In genomic region chr15:28123408-28124023, GRCh38 we compare ENCODE assay signal across 8 cellular contexts. TPM values are rescaled to one million over a fixed set of nuclear protein-coding genes. Genes with fewer than 3 reads are reported as not detected.
DNase-seq lines count a peak whose midpoint lies in the region; ATAC-seq, FAIRE-seq and TF ChIP-seq lines count a peak whose summit lies in the region.

No MANE protein-coding gene starts in this region.

- no peaks in the 10 kb centered on the region for H3K27me3 Mint-ChIP-seq in activated naive CD4-positive, alpha-beta T cell treated with anti-CD3 and anti-CD28 coated beads, Interleukin-2, amount 10 ng/mL, durations not matched to agents 7 days and 5 days

- TF ChIP-seq POLR2A in GM12891 (IDR thresholded peaks at IDR 0.05; ENCODE audit: low read depth, low read length): no peak

- no peak overlapping the region for H3K4me3 Mint-ChIP-seq in activated naive CD4-positive, alpha-beta T cell treated with anti-CD3 and anti-CD28 coated beads, Interleukin-2, amount 10 ng/mL, durations not matched to agents 7 days and 5 days

- H2AFZ ChIP-seq in PC-3 (ENCODE audit: low read length) (no peak overlapping the region), osteoblast (ENCODE audit: low read length) (no peak overlapping the region)

- H3K36me3 ChIP-seq in PC-3 (ENCODE audit: low read depth, low read length) (peaks cover 26% of the 10 kb centered on the region; the same call in 1 of the 2 replicates), osteoblast (ENCODE audit: insufficient read depth, low read length) (peaks cover 61% of the 10 kb centered on the region)

- no peak overlapping the region for H3K27ac Mint-ChIP-seq in activated naive CD4-positive, alpha-beta T cell treated with anti-CD3 and anti-CD28 coated beads, Interleukin-2, amount 10 ng/mL, durations not matched to agents 7 days and 5 days

- H3K9me3 ChIP-seq in PC-3 (ENCODE audit: low read length) (no peaks in the 10 kb centered on the region), osteoblast (ENCODE audit: low read depth, low read length) (no peaks in the 10 kb centered on the region)

- peak; percentile 57 for DNase-seq in 8988T
- peak; percentile 64 for DNase-seq in GM12891 (ENCODE audit: insufficient read length, low spot score)
- DNase-seq in HuH-7 (ENCODE audit: low spot score): peak; percentile 82
- peak; percentile 85 for DNase-seq in PC-3
- DNase-seq in activated naive CD4-positive, alpha-beta T cell treated with anti-CD3 and anti-CD28 coated beads, Interleukin-2, amount 10 ng/mL, durations not matched to agents 7 days and 5 days: peak; percentile 72
- peak; percentile 37 for DNase-seq in glomerular endothelial cell (ENCODE audit: extremely low read depth, low read depth, low spot score)
- DNase-seq in osteoblast (ENCODE audit: insufficient read length, low spot score, missing footprints): peak; percentile 91
- DNase-seq in GOT3 (lab: John Stamatoyannopoulos, UW): no peak

- POLR2A ChIA-PET in PC-3 (lab: Charles Lee; ENCODE audit: unreplicated experiment): no interaction called here

- CTCF ChIA-PET in PC-3 (lab: Charles Lee): no interaction called here
- CTCF ChIA-PET in activated naive CD4-positive, alpha-beta T cell treated with anti-CD3 and anti-CD28 coated beads, Interleukin-2, amount 10 ng/mL, durations not matched to agents 7 days and 5 days (lab: Charles Lee): interaction anchor here (1.7 kb wide), 1 partner anchor 26 kb away, joined by 3 read pairs; no protein-coding TSS in a partner anchor

- TF ChIP-seq CTCF in PC-3 (conservative IDR thresholded peaks at IDR 0.05; ENCODE audit: low read depth, low read length) (peak; percentile 84), osteoblast (IDR thresholded peaks at IDR 0.05; ENCODE audit: extremely low read depth, low read depth, low read length) (peak; percentile 79)

- no peak overlapping the region for H3K9ac ChIP-seq in PC-3 (ENCODE audit: low read length)

- H4K20me1 ChIP-seq in PC-3 (ENCODE audit: low read length): no peaks in the 10 kb centered on the region; the same call in 1 of the 2 replicates
- peaks cover 11% of the 10 kb centered on the region for H4K20me1 ChIP-seq in osteoblast (ENCODE audit: insufficient read depth, low read length)

- peak; percentile 95 for ATAC-seq in PC-3

- FAIRE-seq in GM12891 (lab: Jason Lieb, UNC): peak; percentile 83

- H3K4me3 ChIP-seq in PC-3 (ENCODE audit: low read length): no peak overlapping the region
- no peak overlapping the region for H3K4me3 ChIP-seq in osteoblast (ENCODE audit: insufficient read depth, low read length)

- H3K4me1 ChIP-seq in PC-3 (ENCODE audit: insufficient read depth, low read length) (no peaks in the 10 kb centered on the region), osteoblast (ENCODE audit: insufficient read depth, low read length) (no peaks in the 10 kb centered on the region)

- no peaks in the 10 kb centered on the region for H3K27me3 ChIP-seq in PC-3 (ENCODE audit: low read length)
- no peaks in the 10 kb centered on the region for H3K27me3 ChIP-seq in osteoblast (ENCODE audit: insufficient read depth, low read length)

- no peaks in the 10 kb centered on the region for H3K9me3 Mint-ChIP-seq in activated naive CD4-positive, alpha-beta T cell treated with anti-CD3 and anti-CD28 coated beads, Interleukin-2, amount 10 ng/mL, durations not matched to agents 7 days and 5 days

- peaks cover 16% of the 10 kb centered on the region for H3K36me3 Mint-ChIP-seq in activated naive CD4-positive, alpha-beta T cell treated with anti-CD3 and anti-CD28 coated beads, Interleukin-2, amount 10 ng/mL, durations not matched to agents 7 days and 5 days

- no peaks in the 10 kb centered on the region for H3F3A ChIP-seq in PC-3 (ENCODE audit: low read length, unreplicated experiment)

- H3K79me2 ChIP-seq in PC-3 (ENCODE audit: low read length) (no peaks in the 10 kb centered on the region), osteoblast (ENCODE audit: insufficient read depth, low read length) (peaks cover 3% of the 10 kb centered on the region)

- intact Hi-C loops in PC-3 (cut with micrococcal nuclease): loop anchor here (1.0 kb wide), 1 partner anchor 37 kb away; no protein-coding TSS in a partner anchor

- H3K4me2 ChIP-seq in PC-3 (ENCODE audit: low read length): no peak overlapping the region
- H3K4me2 ChIP-seq in osteoblast (ENCODE audit: insufficient read depth, low read length): no peak overlapping the region

- no peaks in the 10 kb centered on the region for H3K9me2 ChIP-seq in PC-3 (replicated peaks; ENCODE audit: low read length)

- H3K27ac ChIP-seq in PC-3 (ENCODE audit: low read length) (no peak overlapping the region), osteoblast (ENCODE audit: low read depth, low read length) (no peak overlapping the region)

- BruUV-seq in PC-3 (replicated peaks; lab: Mats Ljungman, UMichigan): no TSS peak

- peaks cover 9% of the 10 kb centered on the region for H3K4me1 Mint-ChIP-seq in activated naive CD4-positive, alpha-beta T cell treated with anti-CD3 and anti-CD28 coated beads, Interleukin-2, amount 10 ng/mL, durations not matched to agents 7 days and 5 days

TF ChIP-seq in GM12891, 5 proteins besides CTCF, POLR2A, EP300 and RAD21:
- TF ChIP-seq POU2F2 (IDR thresholded peaks at IDR 0.05; ENCODE audit: low read depth, low read length) (no peak), POLR2AphosphoS5 (IDR thresholded peaks at IDR 0.05; ENCODE audit: low read depth, low read length) (no peak), SPI1 (IDR thresholded peaks at IDR 0.05; ENCODE audit: low read depth, low read length) (no peak), PAX5 (IDR thresholded peaks at IDR 0.05; ENCODE audit: insufficient read depth, low read length, severe bottlenecking) (no peak), TAF1 (IDR thresholded peaks at IDR 0.05; ENCODE audit: low read depth, low read length) (no peak)

RNA-seq across cellular contexts. Expression of gene OCA2, which starts 24.4 kb away (rescaled TPM):
- polyA plus RNA-seq in GM12891 (2012; ENCODE audit: low read depth, missing spikeins): 0.17 TPM
- total RNA-seq in PC-3 (2014; rRNA removed) (not detected in 2 replicates), glomerular endothelial cell (not detected in 2 replicates), osteoblast (not detected in 2 replicates)
